Comparison of ENCODE assay signal across 8 cellular contexts in the genomic region with DNA sequence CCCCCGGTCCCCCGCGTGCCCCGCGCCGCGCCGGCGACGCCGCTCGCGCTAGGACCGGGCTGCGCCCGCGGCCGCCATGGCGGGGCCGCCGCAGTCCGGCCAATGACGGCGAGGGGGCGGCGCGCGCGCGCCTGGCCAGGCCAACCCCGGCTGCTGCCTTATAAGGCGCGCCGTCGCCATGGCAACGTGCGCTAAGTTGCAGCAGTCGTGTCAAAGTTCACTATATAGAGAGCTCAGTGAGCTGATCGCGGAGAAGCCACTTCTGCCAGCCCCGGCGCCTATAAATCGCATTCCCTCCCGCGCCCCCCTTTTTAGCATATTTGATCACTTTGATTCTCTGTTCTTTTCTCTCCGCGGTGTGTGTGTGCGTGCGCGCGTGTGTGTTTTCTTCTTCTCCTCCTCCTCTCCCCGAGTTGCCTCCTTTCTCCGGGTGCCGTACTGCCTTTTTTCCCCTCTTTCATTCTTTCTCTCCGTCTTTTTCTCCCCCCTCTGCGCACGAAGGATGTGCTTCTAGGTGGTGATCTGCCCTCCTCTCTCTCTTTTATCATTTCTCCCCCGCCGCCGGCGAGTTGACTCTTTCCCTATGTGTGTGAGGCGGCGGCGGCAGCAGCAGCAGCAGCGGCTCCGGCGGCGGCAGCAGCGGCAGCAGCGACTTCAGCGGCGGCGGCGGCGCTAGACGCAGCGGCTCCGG. TPM values are rescaled to one million over a fixed set of nuclear protein-coding genes. Genes with fewer than 3 reads are reported as not detected.
A peak's percentile ranks its signal among the peaks of the same experiment; 100 is the strongest.
DNase-seq lines count a peak whose midpoint lies in the region; TF ChIP-seq lines count a peak whose summit lies in the region.

A gene (plus strand): TSS at position 251 of the 691 bp plus-strand sequence. CDS start 1,406 bp downstream, outside the sequence.

- TF ChIP-seq CTCF in GM10248 (IDR thresholded peaks at IDR 0.05; ENCODE audit: control extremely low read depth, extremely low read depth, low read depth, missing control alignments) (no peak), HFF-Myc (IDR thresholded peaks at IDR 0.05; ENCODE audit: low read depth, low read length, missing control alignments) (no peak), kidney epithelial cell (IDR thresholded peaks at IDR 0.05; ENCODE audit: insufficient read depth, low read length, poor library complexity, severe bottlenecking) (no peak)

- peaks cover 13% of the 10 kb centered on the region for H3K36me3 ChIP-seq in kidney epithelial cell (ENCODE audit: control insufficient read depth, insufficient read depth, low read length)

- H3K27ac ChIP-seq in cingulate gyrus (ENCODE audit: low read depth, low read length) = peak within 1 kb of the TSS; percentile 19

- peak within 1 kb of the TSS; percentile 98 for H3K4me3 ChIP-seq in HFF-Myc (replicated peaks; ENCODE audit: low read depth, low read length)
- H3K4me3 ChIP-seq in kidney epithelial cell (ENCODE audit: low read depth, low read length) = peak within 1 kb of the TSS; percentile 77

- no peaks in the 10 kb centered on the region for H3K27me3 ChIP-seq in kidney epithelial cell (ENCODE audit: control insufficient read depth, insufficient read depth, low read length)

- CTCF ChIA-PET in GM10248 (lab: Yijun Ruan, JAX) = no interaction called here

- POLR2A ChIA-PET in GM10248 (lab: Yijun Ruan, JAX) = no interaction called here

- DNase-seq in GM10248 (ENCODE audit: extremely low spot score) (peak; percentile 73), HFF-Myc (ENCODE audit: extremely low read depth, low read depth) (peak; percentile 94), NCI-H1092 treated with DMSO at 0.1 percent for 48 hours (lab: John Stamatoyannopoulos, UW) (peak; percentile 80), SW480 (ENCODE audit: low spot score) (peak; percentile 97), kidney epithelial cell (ENCODE audit: low read depth) (peak; percentile 96), smooth muscle cell of the brain vasculature (ENCODE audit: low read depth, low spot score) (peak; percentile 99), AML-193 (lab: John Stamatoyannopoulos, UW) (no peak)

RNA-seq across cellular contexts. Expression of the gene that starts here (rescaled TPM):
- 19.1 and 22.9 TPM in 2 replicates for total RNA-seq in kidney epithelial cell

Comparison
In these comparisons a context has a peak if more than half of its experiments do, and no peak if none do; other contexts are left out.
1. DNase-seq: peak in GM10248 (single experiment), HFF-Myc (single experiment), NCI-H1092 treated with DMSO at 0.1 percent for 48 hours (single experiment), SW480 (single experiment), kidney epithelial cell (single experiment) and smooth muscle cell of the brain vasculature (single experiment); none in AML-193 (0 of 2).